27 cellular contexts compared by ENCODE assay signal in the genomic region with DNA sequence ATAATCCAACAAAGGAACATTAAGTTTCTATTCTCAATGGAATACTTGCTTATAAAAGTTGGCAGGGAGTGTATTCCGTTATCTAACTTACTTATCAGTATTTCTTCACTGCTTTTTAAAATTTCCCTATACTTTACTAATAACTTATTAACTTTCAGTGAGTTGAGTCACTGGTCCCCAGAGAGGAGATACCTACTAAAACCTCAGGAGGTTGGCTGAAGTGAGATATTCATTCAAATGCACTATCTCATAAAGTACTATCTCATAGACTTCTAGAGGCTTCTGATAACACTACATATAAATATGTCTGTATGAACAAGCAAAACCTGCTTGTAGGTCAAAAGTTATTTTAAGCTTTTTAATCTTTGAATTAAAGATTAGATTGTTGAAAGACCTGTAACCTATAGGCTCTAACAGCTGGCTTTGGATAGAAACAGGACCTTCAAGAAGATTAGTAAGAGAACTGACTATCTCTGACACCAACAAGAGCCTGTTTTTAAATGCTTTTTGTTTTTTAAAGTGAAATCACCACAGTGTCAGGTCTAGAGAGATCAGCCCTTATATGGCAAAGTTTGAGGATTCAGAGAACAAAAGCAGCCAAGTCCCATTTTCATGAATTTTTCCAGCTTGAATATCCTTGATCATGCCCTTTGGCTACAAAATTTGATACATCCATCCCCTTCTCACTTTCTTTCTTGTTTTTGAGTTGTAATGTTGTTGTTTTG.
DNase-seq lines count a peak whose midpoint lies in the region; ATAC-seq, FAIRE-seq and TF ChIP-seq lines count a peak whose summit lies in the region.
"Had no signal": no experiment of that assay in that cellular context is flagged by ENCODE, and none has a peak within 500 bp of the region (broad histone marks: within the 10 kb centered on the region; RNA-seq: fewer than 3 reads in every experiment).

No MANE protein-coding gene starts in this region.

- TF ChIP-seq EP300 in K562 (IDR thresholded peaks at IDR 0.05; ENCODE audit: low read length): no peak

- no peak overlapping the region for H2BK5ac ChIP-seq in mesendoderm (ENCODE audit: low read length)

- H3K27ac ChIP-seq in K562 (ENCODE audit: extremely low read depth, low read depth, low read length): peak overlapping the region; percentile 4; the same call in 1 of the 3 replicates
- H3K27ac ChIP-seq in mesendoderm (ENCODE audit: low read depth, low read length): no peak overlapping the region
- H3K27ac ChIP-seq: C4-2B, right lobe of liver, upper lobe of left lung, VCaP had no signal

- H3K4ac ChIP-seq in mesendoderm (ENCODE audit: low read depth, low read length): no peak overlapping the region

- no peak for TF ChIP-seq RAD21 in K562 (CRISPR knock-in tag; conservative IDR thresholded peaks at IDR 0.05 in 1 of 2, IDR thresholded peaks at IDR 0.05 in 1 of 2)

- H2BK15ac ChIP-seq in mesendoderm (replicated peaks; ENCODE audit: low read depth): no peak overlapping the region

- no TSS peak for BruUV-seq in K562 (replicated peaks; lab: Mats Ljungman, UMichigan)

- H3K9me1 ChIP-seq in K562 (ENCODE audit: control insufficient read depth, insufficient read depth, low read length): no peaks in the 10 kb centered on the region

- H3K9ac ChIP-seq in K562 (ENCODE audit: insufficient read depth in 1 of 2, low read depth in 2 of 2, low read length in 2 of 2) (no peak overlapping the region), mesendoderm (ENCODE audit: low read length) (no peak overlapping the region)

- no peaks in the 10 kb centered on the region for H3K36me3 ChIP-seq in K562 (ENCODE audit: control insufficient read depth, insufficient read depth, low read length)
- H3K36me3 ChIP-seq in mesendoderm (ENCODE audit: control insufficient read depth, insufficient read depth, low read length): no peaks in the 10 kb centered on the region
- H3K36me3 ChIP-seq: right lobe of liver, upper lobe of left lung had no signal

- H3K4me1 ChIP-seq in K562 (replicated peaks in 1 of 2; ENCODE audit: control insufficient read depth in 2 of 2, insufficient read depth in 2 of 2, low read length in 2 of 2) (peaks cover 0 to 21% of the 10 kb centered on the region in 2 experiments; a peak in 3 of 5 replicates), mesendoderm (ENCODE audit: control insufficient read depth, low read depth, low read length) (no peaks in the 10 kb centered on the region)
- H3K4me1 ChIP-seq: upper lobe of left lung had no signal

- no peaks in the 10 kb centered on the region for H3K79me2 ChIP-seq in K562 (ENCODE audit: control insufficient read depth, insufficient read depth, low read length)
- H3K79me2 ChIP-seq in mesendoderm (ENCODE audit: control insufficient read depth, insufficient read depth, low read length): no peaks in the 10 kb centered on the region

- H2BK120ac ChIP-seq in mesendoderm (ENCODE audit: low read depth, low read length): no peak overlapping the region

- no peak for TF ChIP-seq POLR2A in K562 (conservative IDR thresholded peaks at IDR 0.05)
- no peak for TF ChIP-seq POLR2A in lower leg skin (IDR thresholded peaks at IDR 0.05)

- no peak overlapping the region for H3K4me3 ChIP-seq in K562
- H3K4me3 ChIP-seq in mesendoderm (ENCODE audit: low read length): no peak overlapping the region
- no peak overlapping the region for H3K4me3 ChIP-seq in lower leg skin (ENCODE audit: low read depth, poor library complexity, severe bottlenecking)
- H3K4me3 ChIP-seq: right lobe of liver, upper lobe of left lung had no signal

- CTCF ChIA-PET in K562 (lab: Yijun Ruan, JAX; ENCODE audit: low intra/inter-chr PET ratio) (no interaction called here), GM10248 (lab: Yijun Ruan, JAX) (no interaction called here)

- no peak overlapping the region for H3K56ac ChIP-seq in mesendoderm (ENCODE audit: low read length)

- WGBS in K562 (ENCODE audit: insufficient coverage, low coverage, missing lambda C conversion rate): 86% methylated on average over 1 of the region's 1 CpG
- WGBS in mesendoderm (ENCODE audit: extremely low coverage, insufficient coverage, low lambda C conversion rate): no CpG with 5 or more reads among the region's 1 CpG
- 89 to 90% methylated on average over 1 of the region's 1 CpG for WGBS in lower leg skin, 2 donors

- H3K79me1 ChIP-seq in mesendoderm (ENCODE audit: low read length): no peaks in the 10 kb centered on the region

- no peak overlapping the region for H4K5ac ChIP-seq in mesendoderm (ENCODE audit: low read length)

- intact Hi-C loops in K562 (cut with micrococcal nuclease): no loop called here
- intact Hi-C loops in lower leg skin (cut with DNase I; ENCODE audit: low total_unique reads): no loop called here

- no peak overlapping the region for H3K18ac ChIP-seq in mesendoderm (ENCODE audit: low read length)

- no peak overlapping the region for H2AK5ac ChIP-seq in mesendoderm (ENCODE audit: low read length)

- DNase-seq in K562 (ENCODE audit: extremely low read depth in 1 of 4, low spot score in 3 of 4) (no peak), mesendoderm (peak; percentile 20), lower leg skin (ENCODE audit: low spot score in 2 of 2) (no peak), COLO829 (ENCODE audit: low spot score) (no peak), GM10248 (ENCODE audit: extremely low spot score) (no peak), GM03348 (ENCODE audit: low spot score) (no peak)
- DNase-seq: activated CD8-positive, alpha-beta T cell treated with anti-CD3 and anti-CD28 coated beads, Interleukin-2, amount 10 ng/mL, durations not matched to agents 7 days and 5 days; activated naive CD8-positive, alpha-beta T cell treated with anti-CD3 and anti-CD28 coated beads, Interleukin-2, amount 10 ng/mL, durations not matched to agents 7 days and 5 days; caudate nucleus; DMS153; effector CD4-positive, alpha-beta T cell; GOT3; hippocampal formation; left colon; MM.1S; NCI-H2029; nucleus accumbens; right lobe of liver; SHP77; stimulated activated naive CD8-positive, alpha-beta T cell treated with anti-CD3 and anti-CD28 coated beads, Interleukin-15, amount 100 ng/mL, for 72 hours; T-helper 1 cell; upper lobe of left lung had no signal

- TF ChIP-seq CTCF in K562 (IDR thresholded peaks at IDR 0.05 in 2 of 3, conservative IDR thresholded peaks at IDR 0.05 in 1 of 3; ENCODE audit: insufficient read depth in 2 of 3, low read depth in 1 of 3, low read length in 3 of 3) (no peak), lower leg skin (IDR thresholded peaks at IDR 0.05) (no peak), GM10248 (IDR thresholded peaks at IDR 0.05; ENCODE audit: control extremely low read depth, extremely low read depth, low read depth, missing control alignments) (no peak)

- H3K27me3 ChIP-seq in K562 (ENCODE audit: control insufficient read depth in 2 of 2, insufficient read depth in 2 of 2, low read length in 2 of 2): no peaks in the 10 kb centered on the region
- no peaks in the 10 kb centered on the region for H3K27me3 ChIP-seq in mesendoderm (ENCODE audit: insufficient read depth, low read length, poor library complexity)
- H3K27me3 ChIP-seq: right lobe of liver, upper lobe of left lung had no signal

- no peaks in the 10 kb centered on the region for H3K9me3 ChIP-seq in K562 (replicated peaks; ENCODE audit: control insufficient read depth, insufficient read depth, low read depth, low read length)
- H3K9me3 ChIP-seq: right lobe of liver, upper lobe of left lung had no signal

- POLR2A ChIA-PET in K562 (lab: Yijun Ruan, JAX): interaction anchor here (0.8 kb wide), 1 partner anchor 22 kb away, joined by 3 read pairs; no protein-coding TSS in a partner anchor
- POLR2A ChIA-PET in GM10248 (lab: Yijun Ruan, JAX): no interaction called here

- FAIRE-seq in K562 (lab: Jason Lieb, UNC): peak; percentile 19
- FAIRE-seq: HepG2 had no signal

- no peak overlapping the region for H2AFZ ChIP-seq in K562 (ENCODE audit: low read depth, low read length)

- H3K23ac ChIP-seq in mesendoderm (ENCODE audit: low read length): no peak overlapping the region

- no peaks in the 10 kb centered on the region for H4K20me1 ChIP-seq in K562 (replicated peaks; ENCODE audit: control insufficient read depth, insufficient read depth, low read length)

- in situ Hi-C loops in K562 (cut with MboI): no loop called here

- no peak overlapping the region for H4K8ac ChIP-seq in mesendoderm (ENCODE audit: low read depth, low read length)

- no peak overlapping the region for H3K4me2 ChIP-seq in K562 (ENCODE audit: insufficient read depth, low read length)
- H3K4me2 ChIP-seq in mesendoderm (ENCODE audit: low read length): no peak overlapping the region

- ATAC-seq in GM18511 (IDR thresholded peaks at IDR 0.05; ENCODE audit: unreplicated experiment) (peak; percentile 74), HG02798 (IDR thresholded peaks at IDR 0.05; ENCODE audit: poor library complexity, unreplicated experiment) (peak; percentile 63), K562 (peak; percentile 63; the same call in 2 of the 3 replicates)
- ATAC-seq: activated CD8-positive, alpha-beta T cell treated with anti-CD3 and anti-CD28 coated beads, Interleukin-2, amount 10 ng/mL, durations not matched to agents 7 days and 5 days; HepG2; left colon; stimulated activated naive CD8-positive, alpha-beta T cell treated with anti-CD3 and anti-CD28 coated beads, Interleukin-15, amount 100 ng/mL, for 72 hours had no signal

TF ChIP-seq in K562, 482 proteins besides CTCF, POLR2A, EP300 and RAD21:
- TF ChIP-seq FOSL1 (tag; conservative IDR thresholded peaks at IDR 0.05) (0 out of 2 replicates have a peak, but pooled peaks have one; percentile 36), GATAD2B (IDR thresholded peaks at IDR 0.05; ENCODE audit: borderline replicate concordance) (0 out of 2 replicates have a peak, but pooled peaks have one; percentile 32), SRF (CRISPR knock-in tag; IDR thresholded peaks at IDR 0.05) (peak; percentile 70 to 94; a peak in 3 of 4 replicates), PHF21A (IDR thresholded peaks at IDR 0.05; ENCODE audit: borderline replicate concordance, low read depth) (no peak), CBFA2T3 (IDR thresholded peaks at IDR 0.05) (peak; percentile 28; the same call in 1 of the 2 replicates), TCF3 (CRISPR knock-in tag; IDR thresholded peaks at IDR 0.05) (peak; percentile 19; the same call in 1 of the 2 replicates)
TF ChIP-seq in K562: peak in this region for 5.
